ENCODE assay signal across 34 cellular contexts in genomic region chr14:65627315-65627714, GRCh38.
"Had no signal": no experiment of that assay in that cellular context is flagged by ENCODE, and none has a peak within 500 bp of the region (broad histone marks: within the 10 kb centered on the region; RNA-seq: fewer than 3 reads in every experiment).

No MANE protein-coding gene starts in this region.

- H3K9me3 ChIP-seq: MG63 had no signal

- H3K27ac ChIP-seq: KMS-11 had no signal

- H3K36me3 ChIP-seq: MG63 had no signal

- DNase-seq: Karpas-422, Kasumi-1, KG1, MG63, MM.1S, MV-4-11, NCI-H1048, NCI-H1092, NCI-H1092 treated with DMSO at 0.1 percent for 48 hours, NCI-H1105, NCI-H1105 treated with DMSO at 0.1 percent for 48 hours, NCI-H1417, NCI-H1417 treated with DMSO at 0.1 percent for 48 hours, NCI-H1436, NCI-H1436 treated with DMSO at 0.1 percent for 48 hours, NCI-H146, NCI-H1694, NCI-H1694 treated with DMSO at 0.1 percent for 48 hours, NCI-H187, NCI-H187 treated with DMSO at 0.1 percent for 48 hours, NCI-H1930, NCI-H2029, NCI-H2029 treated with DMSO at 0.1 percent for 48 hours, NCI-H2081, NCI-H2081 treated with DMSO at 0.1 percent for 48 hours, NCI-H2107, NCI-H2171, NCI-H2171 treated with DMSO at 0.1 percent for 48 hours, NCI-H2227 treated with DMSO at 0.1 percent for 48 hours, NCI-H226, NCI-H345, NCI-H446, NCI-H446 treated with DMSO at 0.1 percent for 48 hours had no signal

- H3K4me3 ChIP-seq: MG63 had no signal

- H3K9ac ChIP-seq: KMS-11 had no signal

- H3K27me3 ChIP-seq: MG63 had no signal

- H3K4me2 ChIP-seq: KMS-11 had no signal
